ENCODE assay signal across 13 cellular contexts in the genomic region with DNA sequence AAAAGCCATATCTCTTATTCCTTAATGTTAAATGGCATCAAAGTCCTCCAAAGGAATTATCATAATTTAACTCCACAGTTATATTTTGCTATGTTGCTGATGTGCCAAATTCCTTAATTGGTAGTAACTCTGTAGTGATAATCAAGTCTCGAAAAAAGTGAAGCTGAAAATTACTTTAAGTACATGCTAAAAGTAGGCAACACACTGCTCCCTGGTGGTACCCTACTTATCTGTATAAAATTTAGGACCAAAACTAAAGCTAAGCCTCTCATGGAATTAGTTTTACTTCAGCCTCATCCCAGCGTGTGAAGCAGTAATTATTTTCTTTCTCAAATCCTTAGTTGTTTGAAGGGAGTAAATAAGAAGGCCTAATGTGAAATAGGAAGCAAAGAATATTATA.
DNase-seq lines count a peak whose midpoint lies in the region; ATAC-seq, FAIRE-seq and TF ChIP-seq lines count a peak whose summit lies in the region.
"Had no signal": no experiment of that assay in that cellular context is flagged by ENCODE, and none has a peak within 500 bp of the region (broad histone marks: within the 10 kb centered on the region; RNA-seq: fewer than 3 reads in every experiment).

No MANE protein-coding gene starts in this region.

- no peak overlapping the region for H3K27ac ChIP-seq in IMR-90 (ENCODE audit: insufficient read depth, low read length)
- H3K27ac ChIP-seq in dorsolateral prefrontal cortex, result peak overlapping the region in 27 of 59 donors; percentile 2 to 65 (median 31)
- H3K27ac ChIP-seq in mesenchymal stem cell (ENCODE audit: low read length, poor library complexity, severe bottlenecking), result no peak overlapping the region

- no peak overlapping the region for H2BK12ac ChIP-seq in mesenchymal stem cell (ENCODE audit: low read length in 2 of 2)

- POLR2A ChIA-PET in IMR-90 (lab: Charles Lee; ENCODE audit: unreplicated experiment), result interaction anchor here (0.5 kb wide), 1 partner anchor 214 kb away, joined by 4 read pairs; no protein-coding TSS in a partner anchor

- H3K9ac ChIP-seq in IMR-90 (ENCODE audit: low read depth, low read length) (no peak overlapping the region), mesenchymal stem cell (ENCODE audit: low read length) (peak overlapping the region; percentile 45)

- H4K8ac ChIP-seq in IMR-90 (ENCODE audit: low read depth in 2 of 2, low read length in 2 of 2) (no peak overlapping the region), mesenchymal stem cell (ENCODE audit: low read length) (no peak overlapping the region)

- H2BK15ac ChIP-seq in IMR-90 (ENCODE audit: low read depth, low read length) (no peak overlapping the region), mesenchymal stem cell (ENCODE audit: low read depth, poor library complexity, severe bottlenecking) (no peak overlapping the region)

- H2BK120ac ChIP-seq in IMR-90 (ENCODE audit: low read depth, low read length), result no peak overlapping the region
- no peak overlapping the region for H2BK120ac ChIP-seq in mesenchymal stem cell (ENCODE audit: low read depth, low read length)

- dilution Hi-C loops in IMR-90 (cut with HindIII; ENCODE audit: low sequenced_read_pairs, unreplicated experiment), result no loop called here

- H3K18ac ChIP-seq in IMR-90 (ENCODE audit: low read depth, low read length) (no peak overlapping the region), mesenchymal stem cell (ENCODE audit: low read depth in 1 of 2, low read length in 2 of 2) (no peak overlapping the region)

- TF ChIP-seq CTCF in AG10803 (conservative IDR thresholded peaks at IDR 0.05; ENCODE audit: low read length), result peak; percentile 25; the same call in 1 of the 2 replicates
- TF ChIP-seq CTCF in IMR-90 (conservative IDR thresholded peaks at IDR 0.05; ENCODE audit: low read depth, low read length), result 0 out of 2 replicates have a peak, but pooled peaks have one; percentile 20
- TF ChIP-seq CTCF in dorsolateral prefrontal cortex (IDR thresholded peaks at IDR 0.05 in 54 of 56, conservative IDR thresholded peaks at IDR 0.05 in 2 of 56; ENCODE audit: low read depth in 1 of 56, partially characterized antibody in 56 of 56), result peak in 45 of 56 donors; percentile 9 to 55 (median 36)

- H3K56ac ChIP-seq in IMR-90 (ENCODE audit: extremely low read depth, insufficient read depth, low read length), result no peak overlapping the region

- CTCF ChIA-PET in IMR-90 (lab: Yijun Ruan, JAX), result interaction anchor here (0.7 to 3.1 kb wide), 10 partner anchors 9 to 189 kb away, joined by 3 to 15 read pairs (median 4); no protein-coding TSS in a partner anchor

- H2AFZ ChIP-seq in IMR-90 (replicated peaks; ENCODE audit: low read length, poor library complexity), result no peak overlapping the region
- no peak overlapping the region for H2AFZ ChIP-seq in mesenchymal stem cell (ENCODE audit: low read depth, low read length)

- H2AK9ac ChIP-seq in IMR-90 (replicated peaks; ENCODE audit: low read depth, low read length, poor library complexity), result no peak overlapping the region

- intact Hi-C loops in IMR-90 (cut with micrococcal nuclease) (loop anchor here (1.0 to 2.0 kb wide), 2 partner anchors 83 to 188 kb away; no protein-coding TSS in a partner anchor), dorsolateral prefrontal cortex (cut with DNase I) (loop anchor here (2.0 to 10.0 kb wide), 4 partner anchors 71 to 189 kb away; a partner anchor contains a TSS)

- no CpG with 5 or more reads among the region's 2 CpGs for WGBS in IMR-90 (ENCODE audit: extremely low coverage in 2 of 2, insufficient read length in 1 of 2), 2 experiments
- WGBS in mesenchymal stem cell, result 95% methylated on average over 1 of the region's 2 CpGs

- peaks cover 3% of the 10 kb centered on the region; the same call in 1 of the 2 replicates for H4K20me1 ChIP-seq in IMR-90 (ENCODE audit: insufficient read depth, low read length)

- in situ Hi-C loops in IMR-90 (cut with MboI; ENCODE audit: low sequenced_read_pairs), result loop anchor here (10.0 kb wide), 1 partner anchor 191 kb away; a partner anchor contains a TSS

- no peak overlapping the region for H3K23ac ChIP-seq in IMR-90 (ENCODE audit: low read depth, low read length)
- H3K23ac ChIP-seq in mesenchymal stem cell (ENCODE audit: low read length in 2 of 2), result no peak overlapping the region

- TF ChIP-seq POLR2A in IMR-90 (IDR thresholded peaks at IDR 0.05; ENCODE audit: low read depth, low read length), result no peak
- TF ChIP-seq POLR2A in GM12892 (IDR thresholded peaks at IDR 0.05; ENCODE audit: low read depth, low read length), result no peak

- peak; percentile 22 for DNase-seq in AG10803 (ENCODE audit: low read depth)
- peak; percentile 20 for DNase-seq in IMR-90
- DNase-seq in dorsolateral prefrontal cortex, result no peak
- no peak for DNase-seq in mesenchymal stem cell
- no peak for DNase-seq in GM12892 (ENCODE audit: insufficient read length)
- no peak for DNase-seq in GM19239 (ENCODE audit: insufficient read length, low spot score)
- no peak for DNase-seq in NCI-H1694 (lab: John Stamatoyannopoulos, UW)
- DNase-seq in COLO829 (ENCODE audit: low spot score), result no peak
- DNase-seq: activated CD4-positive, alpha-beta T cell treated with anti-CD3 and anti-CD28 coated beads, Interleukin-2, amount 10 ng/mL, durations not matched to agents 7 days and 5 days; activated naive CD4-positive, alpha-beta T cell; occipital lobe; stimulated activated CD4-positive, alpha-beta T cell treated with anti-CD3 and anti-CD28 coated beads, Interleukin-2, amount 100 ng/mL, for 48 hours; stimulated activated naive CD8-positive, alpha-beta T cell treated with anti-CD3 and anti-CD28 coated beads, Interleukin-15, Interleukin-2, amounts not matched to agents 100 U/mL and 50 U/mL, for 24 hours had no signal

- no peak for FAIRE-seq in GM12892 (lab: Jason Lieb, UNC)
- no peak for FAIRE-seq in GM19239 (lab: Jason Lieb, UNC)

- H3K9me3 ChIP-seq in IMR-90 (ENCODE audit: control insufficient read depth, insufficient read depth, low read length) (no peaks in the 10 kb centered on the region), mesenchymal stem cell (ENCODE audit: control insufficient read depth, low read length) (no peaks in the 10 kb centered on the region)

- no TSS peak for BruUV-seq in IMR-90 (replicated peaks; lab: Mats Ljungman, UMichigan)

- H3K36me3 ChIP-seq in IMR-90 (ENCODE audit: control insufficient read depth, insufficient read depth, low read length) (peaks cover 3% of the 10 kb centered on the region), mesenchymal stem cell (ENCODE audit: control insufficient read depth in 1 of 2, insufficient read depth in 2 of 2, low read depth in 1 of 2, low read length in 2 of 2) (peaks cover 0 to 11% of the 10 kb centered on the region in 2 experiments)

- no peak for TF ChIP-seq RAD21 in IMR-90 (IDR thresholded peaks at IDR 0.05; ENCODE audit: low read length)

- no peak overlapping the region for H2AK5ac ChIP-seq in IMR-90 (ENCODE audit: low read depth, low read length)
- H2AK5ac ChIP-seq in mesenchymal stem cell (ENCODE audit: low read length, severe bottlenecking), result no peak overlapping the region

- H3K4me3 ChIP-seq in AG10803 (ENCODE audit: low read length) (no peak overlapping the region), IMR-90 (ENCODE audit: insufficient read depth, low read depth, low read length) (no peak overlapping the region), dorsolateral prefrontal cortex (no peak overlapping the region), mesenchymal stem cell (ENCODE audit: insufficient read depth in 1 of 2, low read depth in 1 of 2, low read length in 2 of 2) (no peak overlapping the region)

- H3K9me1 ChIP-seq in IMR-90 (ENCODE audit: insufficient read depth, low read length), result no peaks in the 10 kb centered on the region

- H3K14ac ChIP-seq in IMR-90 (replicated peaks; ENCODE audit: low read depth, low read length) (no peak overlapping the region), mesenchymal stem cell (ENCODE audit: low read length in 2 of 2) (no peak overlapping the region)

- ATAC-seq in IMR-90 (ENCODE audit: low read depth), result no peak
- ATAC-seq: stimulated activated naive CD8-positive, alpha-beta T cell treated with anti-CD3 and anti-CD28 coated beads, Interleukin-15, Interleukin-2, amounts not matched to agents 100 U/mL and 50 U/mL, for 24 hours had no signal

- H2BK5ac ChIP-seq in IMR-90 (ENCODE audit: low read depth, low read length, poor library complexity, severe bottlenecking), result no peak overlapping the region
- no peak overlapping the region for H2BK5ac ChIP-seq in mesenchymal stem cell (ENCODE audit: low read depth, low read length, poor library complexity, severe bottlenecking)

- no peak overlapping the region for H3K4me2 ChIP-seq in IMR-90 (ENCODE audit: low read depth, low read length)
- no peak overlapping the region for H3K4me2 ChIP-seq in mesenchymal stem cell (ENCODE audit: low read length, poor library complexity, severe bottlenecking)

- H4K5ac ChIP-seq in IMR-90 (ENCODE audit: low read depth, low read length), result no peak overlapping the region

- no peaks in the 10 kb centered on the region for H3K4me1 ChIP-seq in IMR-90 (ENCODE audit: control insufficient read depth, insufficient read depth, low read length)
- H3K4me1 ChIP-seq in mesenchymal stem cell (ENCODE audit: control insufficient read depth, insufficient read depth, low read depth, low read length), result peaks cover 2% of the 10 kb centered on the region

- H3K27me3 ChIP-seq in IMR-90 (ENCODE audit: control insufficient read depth, insufficient read depth, low read length) (no peaks in the 10 kb centered on the region), dorsolateral prefrontal cortex (no peaks in the 10 kb centered on the region), mesenchymal stem cell (ENCODE audit: control insufficient read depth in 1 of 2, insufficient read depth in 1 of 2, low read length in 2 of 2) (no peaks in the 10 kb centered on the region)

- H3K79me1 ChIP-seq in IMR-90 (ENCODE audit: low read depth in 1 of 2, low read length in 2 of 2), result no peaks in the 10 kb centered on the region
- H3K79me1 ChIP-seq in mesenchymal stem cell (replicated peaks; ENCODE audit: low read length, poor library complexity, severe bottlenecking), result peaks cover 1% of the 10 kb centered on the region

- H4K91ac ChIP-seq in IMR-90 (ENCODE audit: insufficient read depth, low read depth, low read length) (no peak overlapping the region), mesenchymal stem cell (ENCODE audit: low read length) (no peak overlapping the region)

- no peak overlapping the region for H3K4ac ChIP-seq in IMR-90 (ENCODE audit: low read depth, low read length)
- no peak overlapping the region for H3K4ac ChIP-seq in mesenchymal stem cell (ENCODE audit: low read depth in 1 of 2, low read length in 2 of 2)

- H2BK20ac ChIP-seq in IMR-90 (ENCODE audit: low read depth, low read length), result no peak overlapping the region

TF ChIP-seq in IMR-90, 13 proteins besides CTCF, POLR2A, EP300 and RAD21 (continues in another document):
- TF ChIP-seq NFE2L2 (IDR thresholded peaks at IDR 0.05; ENCODE audit: low read depth, low read length), result no peak
- TF ChIP-seq SMC3 (IDR thresholded peaks at IDR 0.05; ENCODE audit: low read depth, low read length), result no peak
- TF ChIP-seq RCOR1 (IDR thresholded peaks at IDR 0.05; ENCODE audit: insufficient replicate concordance, low read length), result no peak
- TF ChIP-seq CHD1 (IDR thresholded peaks at IDR 0.05; ENCODE audit: low read depth, low read length), result no peak

Comparison
In these comparisons a context has a peak if more than half of its experiments do, and no peak if none do; other contexts are left out.
1. DNase-seq: peak in AG10803 (single experiment) and IMR-90 (single experiment); none in dorsolateral prefrontal cortex (0 of 10), mesenchymal stem cell (single experiment), GM12892 (single experiment), GM19239 (single experiment), NCI-H1694 (single experiment) and COLO829 (single experiment).
2. Peak in every context shown above with its lines, with median percentiles within 50 percentile points of each other: CTCF ChIP-seq.